In genomic region chr4:126071346-126072333, GRCh38 we compare ENCODE assay signal across 10 cellular contexts.
A peak's percentile ranks its signal among the peaks of the same experiment; 100 is the strongest.
DNase-seq lines count a peak whose midpoint lies in the region; ATAC-seq and TF ChIP-seq lines count a peak whose summit lies in the region.
"Had no signal": no experiment of that assay in that cellular context is flagged by ENCODE, and none has a peak within 500 bp of the region (broad histone marks: within the 10 kb centered on the region; RNA-seq: fewer than 3 reads in every experiment).

No MANE protein-coding gene starts in this region.

- H3K4me3 ChIP-seq in tibial artery: no peak overlapping the region

- DNase-seq in DMS 273 (lab: John Stamatoyannopoulos, UW; ENCODE audit: unreplicated experiment): peak; percentile 18
- DNase-seq in NCI-H2081 (lab: John Stamatoyannopoulos, UW): peak; percentile 70 to 92
- DNase-seq in dedifferentiated amniotic fluid mesenchymal stem cell (ENCODE audit: extremely low spot score): peak; percentile 62
- peak; percentile 27 for DNase-seq in mucosa of gallbladder (ENCODE audit: low spot score)
- DNase-seq in tibial artery: no peak
- DNase-seq: DND-41; effector CD8-positive, alpha-beta T cell had no signal

- H3K36me3 ChIP-seq in tibial artery: no peaks in the 10 kb centered on the region

- no peaks in the 10 kb centered on the region for H3K9me3 ChIP-seq in tibial artery

- intact Hi-C loops in tibial artery (cut with DNase I; ENCODE audit: low total_unique reads): no loop called here

- TF ChIP-seq CTCF in tibial artery (IDR thresholded peaks at IDR 0.05): no peak

- H3K27ac ChIP-seq in tibial artery: no peak overlapping the region

- no peak for ATAC-seq in GM21367 (IDR thresholded peaks at IDR 0.05; ENCODE audit: unreplicated experiment)
- ATAC-seq in HG02840 (IDR thresholded peaks at IDR 0.05; ENCODE audit: low FRiP score, unreplicated experiment): no peak
- ATAC-seq in GM18867 (IDR thresholded peaks at IDR 0.05; ENCODE audit: unreplicated experiment): no peak

- peaks cover 0 to 14% (median 4%) of the 10 kb centered on the region in 4 donors for H3K4me1 ChIP-seq in tibial artery

- no peaks in the 10 kb centered on the region for H3K27me3 ChIP-seq in tibial artery

Comparison
In these comparisons a context has a peak if more than half of its experiments do, and no peak if none do; other contexts are left out.
1. DNase-seq: peak in DMS 273 (single experiment), NCI-H2081 (2 of 2), dedifferentiated amniotic fluid mesenchymal stem cell (single experiment) and mucosa of gallbladder (single experiment); none in tibial artery (0 of 2).